In the genomic region with DNA sequence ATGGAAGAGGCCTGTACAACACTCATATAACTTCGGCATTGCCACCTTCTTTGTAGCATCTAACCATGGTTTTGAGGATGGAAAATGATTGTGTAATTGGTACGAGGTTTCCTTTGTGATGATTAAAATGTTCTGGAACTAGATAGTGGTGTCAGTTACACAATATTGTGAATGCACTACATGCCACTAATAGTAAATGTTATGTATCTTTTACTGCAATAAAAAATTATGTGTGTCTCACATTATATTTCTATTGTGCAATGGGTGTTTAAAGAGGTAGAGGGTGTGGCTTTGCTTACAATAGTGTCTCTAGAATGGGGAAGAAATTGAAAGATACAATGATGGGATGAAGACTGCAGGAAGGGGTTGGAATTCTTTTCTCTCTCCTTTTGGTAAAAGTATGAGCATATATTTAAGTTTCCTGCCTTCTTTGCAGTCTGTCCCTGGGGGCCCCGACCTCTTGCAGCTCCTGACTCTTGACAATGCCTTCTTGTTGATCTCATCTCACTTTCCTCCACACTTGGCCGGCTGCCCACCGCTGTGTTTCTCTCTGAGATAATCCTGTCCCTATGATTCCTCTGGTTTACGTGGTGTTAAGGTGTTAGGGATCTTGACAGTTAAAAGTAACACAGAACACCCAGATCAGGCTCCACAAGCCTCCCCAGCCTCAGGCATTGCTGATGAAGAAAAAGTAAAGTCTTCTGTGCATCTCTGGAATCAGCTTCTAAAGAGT, we compare ENCODE assay signal across 20 cellular contexts. TPM values are rescaled to one million over a fixed set of nuclear protein-coding genes. Genes with fewer than 3 reads are reported as not detected.
DNase-seq lines count a peak whose midpoint lies in the region; ATAC-seq and TF ChIP-seq lines count a peak whose summit lies in the region.
"Had no signal": no experiment of that assay in that cellular context is flagged by ENCODE, and none has a peak within 500 bp of the region (broad histone marks: within the 10 kb centered on the region; RNA-seq: fewer than 3 reads in every experiment).

No MANE protein-coding gene starts in this region.

- no peak overlapping the region for H3K27ac ChIP-seq in GM23248
- H3K27ac ChIP-seq in SJCRH30 = no peak overlapping the region
- H3K27ac ChIP-seq: neural progenitor cell had no signal

- H2AFZ ChIP-seq in GM23248 = no peak overlapping the region
- H2AFZ ChIP-seq: neural progenitor cell had no signal

- intact Hi-C loops in posterior vena cava (cut with DNase I) = no loop called here

- no peak overlapping the region for H3K4me3 ChIP-seq in AG10803 (ENCODE audit: low read length)
- H3K4me3 ChIP-seq in GM23248 = no peak overlapping the region
- no peak overlapping the region for H3K4me3 ChIP-seq in SJCRH30
- H3K4me3 ChIP-seq in fibroblast of pulmonary artery (replicated peaks; ENCODE audit: low read depth, low read length) = no peak overlapping the region
- H3K4me3 ChIP-seq: neural progenitor cell had no signal

- no peak overlapping the region for H3K4me2 ChIP-seq in GM23248 (ENCODE audit: unreplicated experiment)
- H3K4me2 ChIP-seq: neural progenitor cell had no signal

- H3K36me3 ChIP-seq in GM23248 (ENCODE audit: low read depth) (no peaks in the 10 kb centered on the region), SJCRH30 (no peaks in the 10 kb centered on the region)
- H3K36me3 ChIP-seq: neural progenitor cell had no signal

- 20 to 23% methylated on average over 6 of the region's 6 CpGs for WGBS in GM23248 (ENCODE audit: low coverage in 1 of 2, low lambda C conversion rate in 2 of 2, missing lambda C conversion rate in 2 of 2), 2 experiments

- no peaks in the 10 kb centered on the region for H4K20me1 ChIP-seq in GM23248 (ENCODE audit: insufficient read depth)

- H3F3A ChIP-seq in GM23248 (ENCODE audit: insufficient read depth) = no peaks in the 10 kb centered on the region; the same call in 1 of the 2 replicates

- TF ChIP-seq CTCF in AG10803 (conservative IDR thresholded peaks at IDR 0.05; ENCODE audit: low read length) = no peak
- no peak for TF ChIP-seq CTCF in fibroblast of pulmonary artery (IDR thresholded peaks at IDR 0.05; ENCODE audit: low read length, missing control alignments)

- no peak overlapping the region for H3K9ac ChIP-seq in GM23248
- H3K9ac ChIP-seq: neural progenitor cell had no signal

- H3K27me3 ChIP-seq in GM23248 (replicated peaks; ENCODE audit: insufficient read depth) (peaks cover 6% of the 10 kb centered on the region; the same call in 1 of the 2 replicates), SJCRH30 (no peaks in the 10 kb centered on the region)
- H3K27me3 ChIP-seq: neural progenitor cell had no signal

- in situ Hi-C loops in GM23248 (cut with MboI) = no loop called here

- H3K79me2 ChIP-seq in GM23248 (ENCODE audit: insufficient read depth) = no peaks in the 10 kb centered on the region

- 0 out of 2 replicates have a peak, but pooled peaks cover 5% of the 10 kb centered on the region for H3K4me1 ChIP-seq in GM23248 (ENCODE audit: insufficient read depth)
- H3K4me1 ChIP-seq in SJCRH30 = no peaks in the 10 kb centered on the region
- H3K4me1 ChIP-seq: neural progenitor cell had no signal

- H3K9me2 ChIP-seq in GM23248 (ENCODE audit: insufficient read depth) = no peaks in the 10 kb centered on the region

- H3K9me3 ChIP-seq in GM23248 (ENCODE audit: low read depth) (no peaks in the 10 kb centered on the region), SJCRH30 (replicated peaks) (no peaks in the 10 kb centered on the region)

- ATAC-seq in HG02642 (IDR thresholded peaks at IDR 0.05; ENCODE audit: poor library complexity, unreplicated experiment) = no peak
- no peak for ATAC-seq in GM19463 (IDR thresholded peaks at IDR 0.05; ENCODE audit: unreplicated experiment)
- ATAC-seq: activated naive CD4-positive, alpha-beta T cell treated with anti-CD3 and anti-CD28 coated beads, Interleukin-2, amount 50 U/mL, for 72 hours; CD8-positive, alpha-beta T cell had no signal

- peak; percentile 31 for DNase-seq in AG10803 (ENCODE audit: low read depth)
- peak; percentile 41 for DNase-seq in GM23248
- DNase-seq in SJCRH30 = peak; percentile 35 to 48
- DNase-seq in fibroblast of pulmonary artery (ENCODE audit: low read depth) = peak; percentile 47
- no peak for DNase-seq in posterior vena cava (ENCODE audit: low spot score)
- DNase-seq in globus pallidus (ENCODE audit: low spot score) = no peak
- DNase-seq: activated CD4-positive, alpha-beta T cell treated with anti-CD3 and anti-CD28 coated beads for 1 hour; CD8-positive, alpha-beta T cell; DMS79; NCI-H1417 treated with DMSO at 0.1 percent for 48 hours; NCI-H526 treated with DMSO at 0.1 percent for 48 hours; small intestine; stimulated activated naive CD4-positive, alpha-beta T cell; T1000 had no signal

RNA-seq across cellular contexts. Expression of gene MTARC1, which starts 39.3 kb away (rescaled TPM):
- 0.22 and 0.76 TPM in 2 replicates for total RNA-seq in GM23248 (2014; rRNA removed; shearing (Covaris generic))
- 0.66 and 2.6 TPM in 2 replicates for polyA plus RNA-seq in GM23248 (2016; fragmentation: Nextera tagmentation; extraction: Ambion mirVana)
- total RNA-seq in SJCRH30 (2014; rRNA removed; shearing (Covaris generic)) = 1.5 and 1.6 TPM in 2 replicates
- 1 to 10 TPM; 6.7 to 9.2 TPM for total RNA-seq in posterior vena cava
- total RNA-seq: activated CD8-positive, alpha-beta memory T cell treated with anti-CD3 and anti-CD28 coated beads for 36 hours; activated naive CD4-positive, alpha-beta T cell treated with anti-CD3 and anti-CD28 coated beads, Interleukin-2, amount 50 U/mL, for 72 hours; activated T-helper 1 cell treated with anti-CD3 and anti-CD28 coated beads, Interleukin-12 subunit alpha, Interleukin-12 subunit beta, Interleukin-2, Interleukin-4 antibody, amounts not matched to agents 30 ng/mL and 10 ng/mL and 1 ng/mL, durations not matched to agents 14 hours and 24 hours and 36 hours; CD8-positive, alpha-beta T cell had no signal

RNA-seq across cellular contexts. Expression of gene HLX, which starts 53.3 kb away (rescaled TPM):
- total RNA-seq in GM23248 (2014; rRNA removed; shearing (Covaris generic)) = 14.0 and 24.2 TPM in 2 replicates
- polyA plus RNA-seq in GM23248 (2016; fragmentation: Nextera tagmentation; extraction: Ambion mirVana) = 20.0 and 21.5 TPM in 2 replicates
- 15.4 and 17.0 TPM in 2 replicates for total RNA-seq in SJCRH30 (2014; rRNA removed; shearing (Covaris generic))
- total RNA-seq in posterior vena cava = 10 to 100 TPM; 16.2 to 22.1 TPM
- total RNA-seq: activated CD8-positive, alpha-beta memory T cell treated with anti-CD3 and anti-CD28 coated beads for 36 hours; CD8-positive, alpha-beta T cell had no signal

Comparison
In these comparisons a context has a peak if more than half of its experiments do, and no peak if none do; other contexts are left out.
1. DNase-seq: peak in AG10803 (single experiment), GM23248 (single experiment), SJCRH30 (2 of 2) and fibroblast of pulmonary artery (single experiment); none in posterior vena cava (single experiment) and globus pallidus (single experiment).